In genomic region chr1:33488624-33489023, GRCh38 we compare ENCODE assay signal across 24 cellular contexts.
"Had no signal": no experiment of that assay in that cellular context is flagged by ENCODE, and none has a peak within 500 bp of the region (broad histone marks: within the 10 kb centered on the region; RNA-seq: fewer than 3 reads in every experiment).

No MANE protein-coding gene starts in this region.

- H2AFZ ChIP-seq: hepatocyte had no signal

- ATAC-seq: foreskin keratinocyte, gastroesophageal sphincter, left colon, left lung, left ventricle myocardium superior, lower lobe of right lung had no signal

- H3K27ac ChIP-seq: colonic mucosa, dorsolateral prefrontal cortex, esophagus muscularis mucosa, foreskin keratinocyte, gastroesophageal sphincter, heart left ventricle, hepatocyte, left lung, lower lobe of right lung had no signal

- H3K4me2 ChIP-seq: hepatocyte had no signal

- H3K9me3 ChIP-seq: colonic mucosa had no signal

- H3K27me3 ChIP-seq: colonic mucosa, dorsolateral prefrontal cortex, esophagus muscularis mucosa, foreskin keratinocyte, gastroesophageal sphincter, heart left ventricle, hepatocyte, left lung had no signal

- FAIRE-seq: endothelial cell of umbilical vein, frontal cortex, kidney had no signal

- DNase-seq: colonic mucosa; cortex of kidney; dermis blood vessel endothelial cell; dorsolateral prefrontal cortex; effector CD4-positive, alpha-beta T cell; effector memory CD4-positive, alpha-beta T cell; foreskin keratinocyte; heart left ventricle; hypothalamus; immature natural killer cell; islet precursor cell; kidney; kidney glomerular epithelial cell; left colon; left lung; left ventricle myocardium superior; lower lobe of right lung; mesendoderm; midbrain had no signal

- H3K4me1 ChIP-seq: colonic mucosa, esophagus muscularis mucosa, foreskin keratinocyte, gastroesophageal sphincter, heart left ventricle, left lung, lower lobe of right lung had no signal

- H3K4me3 ChIP-seq: colonic mucosa, dorsolateral prefrontal cortex, esophagus muscularis mucosa, gastroesophageal sphincter, heart left ventricle, hepatocyte, left lung, lower lobe of right lung had no signal
